Comparison of ENCODE assay signal across 8 cellular contexts in the genomic region with DNA sequence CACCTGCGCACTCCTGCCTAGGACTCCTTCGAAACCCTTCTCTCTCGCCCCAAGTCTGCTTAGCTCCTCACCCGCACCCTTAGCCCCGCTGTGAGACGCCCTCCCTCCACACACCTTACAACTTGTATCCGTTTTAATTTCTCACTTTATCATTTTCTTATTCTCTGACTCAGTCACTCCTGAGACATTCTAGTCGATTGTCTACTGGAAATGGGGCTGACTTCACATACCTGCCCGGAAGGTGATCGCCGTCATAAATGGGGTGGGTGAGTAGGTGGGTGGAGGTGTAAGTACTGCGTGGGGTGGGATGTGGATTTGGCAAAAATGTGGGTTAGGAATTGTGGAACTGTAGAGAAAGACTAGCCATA. TPM values are rescaled to one million over a fixed set of nuclear protein-coding genes. Genes with fewer than 3 reads are reported as not detected.
DNase-seq lines count a peak whose midpoint lies in the region; ATAC-seq and TF ChIP-seq lines count a peak whose summit lies in the region.

No MANE protein-coding gene starts in this region.

- H3K36me3 ChIP-seq in HUES6 (ENCODE audit: control insufficient read depth, insufficient read depth, low read length) (no peaks in the 10 kb centered on the region), osteoblast (ENCODE audit: insufficient read depth, low read length) (peaks cover 5% of the 10 kb centered on the region), transverse colon (no peaks in the 10 kb centered on the region)

- DNase-seq in AG10803 (ENCODE audit: low read depth) (no peak), epithelial cell of proximal tubule (ENCODE audit: low read depth) (no peak), osteoblast (ENCODE audit: insufficient read length, low spot score, missing footprints) (no peak), transverse colon (peak; percentile 44), NCI-H187 treated with DMSO at 0.1 percent for 48 hours (lab: John Stamatoyannopoulos, UW) (no peak)
- DNase-seq in activated CD8-positive, alpha-beta T cell treated with anti-CD3 and anti-CD28 coated beads for 36 hours: peak; percentile 82

- TF ChIP-seq CTCF in AG10803 (conservative IDR thresholded peaks at IDR 0.05; ENCODE audit: low read length) (no peak), epithelial cell of proximal tubule (conservative IDR thresholded peaks at IDR 0.05; ENCODE audit: low read depth, low read length) (no peak), osteoblast (IDR thresholded peaks at IDR 0.05; ENCODE audit: extremely low read depth, low read depth, low read length) (no peak), transverse colon (IDR thresholded peaks at IDR 0.05) (no peak)
- no peak for TF ChIP-seq CTCF in activated CD8-positive, alpha-beta T cell treated with anti-CD3 and anti-CD28 coated beads for 36 hours (IDR thresholded peaks at IDR 0.05)

- H3K4me1 Mint-ChIP-seq in activated CD8-positive, alpha-beta T cell treated with anti-CD3 and anti-CD28 coated beads for 36 hours (ENCODE audit: low read depth): peaks cover 58% of the 10 kb centered on the region

- H3K36me3 Mint-ChIP-seq in activated CD8-positive, alpha-beta T cell treated with anti-CD3 and anti-CD28 coated beads for 36 hours (ENCODE audit: low read depth): peaks cover 19% of the 10 kb centered on the region

- H2AFZ ChIP-seq in osteoblast (ENCODE audit: low read length): peak overlapping the region; percentile 79

- H3K4me3 ChIP-seq in AG10803 (ENCODE audit: low read length) (peak overlapping the region; percentile 82), HUES6 (ENCODE audit: low read depth, low read length) (peak overlapping the region; percentile 90), epithelial cell of proximal tubule (ENCODE audit: low read depth, low read length) (peak overlapping the region; percentile 67), osteoblast (ENCODE audit: insufficient read depth, low read length) (peak overlapping the region; percentile 81), transverse colon (peak overlapping the region; percentile 39 to 83 (median 72))

- H3K4me2 ChIP-seq in osteoblast (ENCODE audit: insufficient read depth, low read length): peak overlapping the region; percentile 84

- peaks cover 3% of the 10 kb centered on the region for H4K20me1 ChIP-seq in osteoblast (ENCODE audit: insufficient read depth, low read length)

- no peaks in the 10 kb centered on the region for H3K9me3 Mint-ChIP-seq in activated CD8-positive, alpha-beta T cell treated with anti-CD3 and anti-CD28 coated beads for 36 hours

- in situ Hi-C loops in transverse colon (cut with MboI; ENCODE audit: low pct_ligation_motif_present in 1 of 4, low pct_unique_long_range_greater_than_20kb in 1 of 4, low sequenced_read_pairs in 3 of 4): no loop called here

- no peak for TF ChIP-seq POLR2A in transverse colon (IDR thresholded peaks at IDR 0.05)

- H3K27ac ChIP-seq in HUES6 (ENCODE audit: low read depth, low read length) (peak overlapping the region; percentile 27; the same call in 1 of the 2 replicates), osteoblast (ENCODE audit: low read depth, low read length) (peak overlapping the region; percentile 92), transverse colon (peak overlapping the region; percentile 86 to 89 (median 88))

- H3K79me2 ChIP-seq in osteoblast (ENCODE audit: insufficient read depth, low read length): peaks cover 49% of the 10 kb centered on the region

- H3K9ac ChIP-seq in HUES6 (ENCODE audit: low read length): peak overlapping the region; percentile 85

- 0 to 1% methylated on average over 10 to 12 of the region's 12 CpGs for WGBS in transverse colon (ENCODE audit: low coverage in 1 of 2), 2 donors

- H3K4me1 ChIP-seq in HUES6 (ENCODE audit: control insufficient read depth, insufficient read depth, low read length) (peaks cover 7% of the 10 kb centered on the region; the same call in 1 of the 2 replicates), osteoblast (ENCODE audit: insufficient read depth, low read length) (peaks cover 42% of the 10 kb centered on the region), transverse colon (peaks cover 15 to 48% (median 32%) of the 10 kb centered on the region in 4 donors)

- no peak for TF ChIP-seq EP300 in transverse colon (IDR thresholded peaks at IDR 0.05; ENCODE audit: low read depth)

- H3K27ac Mint-ChIP-seq in activated CD8-positive, alpha-beta T cell treated with anti-CD3 and anti-CD28 coated beads for 36 hours: peak overlapping the region; percentile 91

- H3K27me3 ChIP-seq in HUES6 (ENCODE audit: control insufficient read depth, insufficient read depth, low read length): peaks cover 14% of the 10 kb centered on the region
- H3K27me3 ChIP-seq in osteoblast (ENCODE audit: insufficient read depth, low read length): peaks cover 8% of the 10 kb centered on the region
- H3K27me3 ChIP-seq in transverse colon: no peaks in the 10 kb centered on the region

- CTCF ChIA-PET in activated CD8-positive, alpha-beta T cell treated with anti-CD3 and anti-CD28 coated beads for 36 hours (lab: Charles Lee): interaction anchor here (0.6 to 5.6 kb wide), 14 partner anchors 10 to 76 kb away, joined by 3 to 40 read pairs (median 4); a partner anchor contains a TSS

- peak; percentile 21 for ATAC-seq in GM21367 (IDR thresholded peaks at IDR 0.05; ENCODE audit: unreplicated experiment)
- ATAC-seq in activated CD8-positive, alpha-beta T cell treated with anti-CD3 and anti-CD28 coated beads for 36 hours: peak; percentile 75

- POLR2A ChIA-PET in activated CD8-positive, alpha-beta T cell treated with anti-CD3 and anti-CD28 coated beads for 36 hours (lab: Charles Lee): interaction anchor here (0.5 to 3.5 kb wide), 18 partner anchors 9 to 825 kb away, joined by 3 to 22 read pairs (median 4); a partner anchor contains a TSS

- H3K4me3 Mint-ChIP-seq in activated CD8-positive, alpha-beta T cell treated with anti-CD3 and anti-CD28 coated beads for 36 hours: peak overlapping the region; percentile 82

- H3K27me3 Mint-ChIP-seq in activated CD8-positive, alpha-beta T cell treated with anti-CD3 and anti-CD28 coated beads for 36 hours: peaks cover 5% of the 10 kb centered on the region

- H3K9me3 ChIP-seq in HUES6 (ENCODE audit: control insufficient read depth, insufficient read depth, low read depth, low read length) (no peaks in the 10 kb centered on the region), osteoblast (ENCODE audit: low read depth, low read length) (no peaks in the 10 kb centered on the region), transverse colon (no peaks in the 10 kb centered on the region)

- intact Hi-C loops in activated CD8-positive, alpha-beta T cell treated with anti-CD3 and anti-CD28 coated beads for 36 hours (cut with micrococcal nuclease): loop anchor here (1.0 kb wide), 2 partner anchors 44 to 88 kb away; no protein-coding TSS in a partner anchor
- intact Hi-C loops in transverse colon (cut with DNase I; ENCODE audit: low total_unique reads): no loop called here

RNA-seq across cellular contexts. Expression of a gene that starts 0.7 kb away (rescaled TPM):
- 10 to 100 TPM; 67.4 to 69.1 TPM for total RNA-seq in activated CD8-positive, alpha-beta T cell treated with anti-CD3 and anti-CD28 coated beads for 36 hours
- total RNA-seq in epithelial cell of proximal tubule (35.0 and 42.9 TPM in 2 replicates), osteoblast (47.1 and 56.5 TPM in 2 replicates), transverse colon (100 to 1,000 TPM in 1 of 4 donors, 10 to 100 TPM in 3; 56.9 to 116 (median 83.6) TPM)

Comparison
In these comparisons a context has a peak if more than half of its experiments do, and no peak if none do; other contexts are left out.
1. DNase-seq: peak in activated CD8-positive, alpha-beta T cell treated with anti-CD3 and anti-CD28 coated beads for 36 hours (single experiment) and transverse colon (single experiment); none in AG10803 (single experiment), epithelial cell of proximal tubule (single experiment), osteoblast (single experiment) and NCI-H187 treated with DMSO at 0.1 percent for 48 hours (single experiment).
2. H3K27ac ChIP-seq: peak in every context shown above with its lines; median percentile 92 in osteoblast; 88 in transverse colon; 27 in HUES6.
3. Peak in every context shown above with its lines, with median percentiles within 50 percentile points of each other: H3K4me3 ChIP-seq.